In genomic region chr4:2354127-2354526, GRCh38 we compare ENCODE assay signal across 11 cellular contexts.
A peak's percentile ranks its signal among the peaks of the same experiment; 100 is the strongest.
DNase-seq lines count a peak whose midpoint lies in the region; ATAC-seq, FAIRE-seq and TF ChIP-seq lines count a peak whose summit lies in the region.
"Had no signal": no experiment of that assay in that cellular context is flagged by ENCODE, and none has a peak within 500 bp of the region (broad histone marks: within the 10 kb centered on the region; RNA-seq: fewer than 3 reads in every experiment).

No MANE protein-coding gene starts in this region.

- RAD21 ChIA-PET in GM12878 (lab: Charles Lee; ENCODE audit: unreplicated experiment), result interaction anchor here (1.3 kb wide), 1 partner anchor 65 kb away, joined by 3 read pairs; the partner anchor contains the start of genes CFAP99 and ZFYVE28

- no peak overlapping the region for H3K9ac ChIP-seq in GM12878 (ENCODE audit: control insufficient read depth, insufficient read depth, low read length)

- DNase-seq in COLO668 (lab: John Stamatoyannopoulos, UW; ENCODE audit: unreplicated experiment) (peak; percentile 8), H7 (peak; percentile 89), GM12878 (ENCODE audit: low read depth, low spot score) (no peak), lower lobe of right lung (peak; percentile 28), GM20000 (ENCODE audit: low spot score) (no peak)
- DNase-seq: NCI-H2081 treated with DMSO at 0.1 percent for 48 hours, retina had no signal

- H3K4me1 ChIP-seq in GM12878 (ENCODE audit: control insufficient read depth, insufficient read depth, low read length), result no peaks in the 10 kb centered on the region
- no peaks in the 10 kb centered on the region for H3K4me1 ChIP-seq in lower lobe of right lung

- H3K36me3 ChIP-seq in H7 (replicated peaks; ENCODE audit: control insufficient read depth, insufficient read depth, low read length) (no peaks in the 10 kb centered on the region), GM12878 (ENCODE audit: control insufficient read depth in 2 of 2, insufficient read depth in 2 of 2, low read length in 1 of 2) (no peaks in the 10 kb centered on the region), lower lobe of right lung (no peaks in the 10 kb centered on the region)
- H3K36me3 ChIP-seq: thoracic aorta had no signal

- H3K27ac ChIP-seq in GM12878 (ENCODE audit: control insufficient read depth, insufficient read depth) (no peak overlapping the region), lower lobe of right lung (no peak overlapping the region)

- intact Hi-C loops in GM12878 (cut with micrococcal nuclease; ENCODE audit: unreplicated experiment) (loop anchor here (1.0 kb wide), 1 partner anchor 134 kb away; no protein-coding TSS in a partner anchor), lower lobe of right lung (cut with DNase I) (no loop called here)

- TF ChIP-seq EP300 in GM12878 (IDR thresholded peaks at IDR 0.05; ENCODE audit: borderline replicate concordance in 1 of 2, control insufficient read depth in 1 of 2, low read depth in 2 of 2, low read length in 2 of 2), result no peak

- no peak overlapping the region for H2AFZ ChIP-seq in GM12878 (ENCODE audit: control insufficient read depth, low read depth, low read length)

- POLR2A ChIA-PET in GM12878 (lab: Charles Lee), result no interaction called here

- H3K4me2 ChIP-seq in GM12878 (ENCODE audit: control insufficient read depth, insufficient read depth), result no peak overlapping the region

- ATAC-seq in GM12878 (peak; percentile 31; the same call in 1 of the 3 replicates), lower lobe of right lung (no peak), HG03521 (IDR thresholded peaks at IDR 0.05; ENCODE audit: unreplicated experiment) (no peak), HG03432 (IDR thresholded peaks at IDR 0.05; ENCODE audit: unreplicated experiment) (no peak), HG02642 (IDR thresholded peaks at IDR 0.05; ENCODE audit: poor library complexity, unreplicated experiment) (no peak)

- WGBS in GM12878 (ENCODE audit: insufficient coverage, insufficient replicate concordance, low lambda C conversion rate, missing lambda C conversion rate), result 38% methylated on average over 6 of the region's 7 CpGs

- no peak for TF ChIP-seq POLR2A in GM12878 (IDR thresholded peaks at IDR 0.05; ENCODE audit: low read depth, low read length)

- FAIRE-seq in GM12878 (lab: Jason Lieb, UNC), result no peak

- BruUV-seq in GM12878 (replicated peaks; lab: Mats Ljungman, UMichigan), result no TSS peak

- in situ Hi-C loops in GM12878 (cut with MboI), result no loop called here

- CTCF ChIA-PET in GM12878 (lab: Yijun Ruan, JAX), result interaction anchor here (1.1 to 1.6 kb wide), 3 partner anchors 99 to 134 kb away, joined by 3 to 18 read pairs (median 4); no protein-coding TSS in a partner anchor

- H4K20me1 ChIP-seq in GM12878 (ENCODE audit: control insufficient read depth, insufficient read depth), result no peaks in the 10 kb centered on the region

- H3K4me3 ChIP-seq in H7 (ENCODE audit: insufficient read depth, low read depth, low read length) (no peak overlapping the region), GM12878 (no peak overlapping the region), lower lobe of right lung (no peak overlapping the region)
- H3K4me3 ChIP-seq: thoracic aorta had no signal

- H3K27me3 ChIP-seq in H7 (ENCODE audit: control insufficient read depth, insufficient read depth, low read length), result no peaks in the 10 kb centered on the region
- no peaks in the 10 kb centered on the region for H3K27me3 ChIP-seq in GM12878 (replicated peaks in 1 of 2; ENCODE audit: control insufficient read depth in 2 of 2, insufficient read depth in 2 of 2, low read length in 1 of 2)
- no peaks in the 10 kb centered on the region for H3K27me3 ChIP-seq in lower lobe of right lung (ENCODE audit: low read depth)

- TF ChIP-seq RAD21 in GM12878 (IDR thresholded peaks at IDR 0.05; ENCODE audit: insufficient read depth, low read depth, low read length), result peak; percentile 45; the same call in 1 of the 2 replicates

- peak; percentile 28 to 31 (median 28); a peak in 5 of 6 replicates for TF ChIP-seq CTCF in GM12878 (IDR thresholded peaks at IDR 0.05 in 2 of 3, conservative IDR thresholded peaks at IDR 0.05 in 1 of 3; ENCODE audit: control insufficient read depth in 2 of 3, extremely low read depth in 1 of 3, insufficient read depth in 1 of 3, low read depth in 3 of 3, low read length in 3 of 3)
- peak; percentile 25 for TF ChIP-seq CTCF in lower lobe of right lung (IDR thresholded peaks at IDR 0.05)
- no peak for TF ChIP-seq CTCF in GM20000 (IDR thresholded peaks at IDR 0.05; ENCODE audit: extremely low read depth, missing control alignments)

- H3K9me3 ChIP-seq in GM12878 (replicated peaks; ENCODE audit: control insufficient read depth, insufficient read depth, low read length) (no peaks in the 10 kb centered on the region), lower lobe of right lung (no peaks in the 10 kb centered on the region)
- H3K9me3 ChIP-seq: thoracic aorta had no signal

- H3K79me2 ChIP-seq in GM12878 (ENCODE audit: control insufficient read depth, insufficient read depth, low read length), result no peaks in the 10 kb centered on the region

- SMC1A ChIA-PET in GM12878 (lab: Charles Lee; ENCODE audit: uncharacterized antibody, unreplicated experiment), result interaction anchor here (0.7 to 0.8 kb wide), 2 partner anchors 72 to 134 kb away, joined by 3 read pairs; no protein-coding TSS in a partner anchor

TF ChIP-seq in GM12878, 131 proteins besides CTCF, POLR2A, EP300 and RAD21:
- TF ChIP-seq CUX1 (IDR thresholded peaks at IDR 0.05; ENCODE audit: insufficient replicate concordance, low read depth, low read length) (no peak), SMC3 (IDR thresholded peaks at IDR 0.05; ENCODE audit: borderline replicate concordance, low read length) (peak; percentile 9; the same call in 1 of the 2 replicates), ZZZ3 (IDR thresholded peaks at IDR 0.05; ENCODE audit: control insufficient read depth, insufficient read length, low read depth) (no peak)
- TF ChIP-seq, protein P1, sequence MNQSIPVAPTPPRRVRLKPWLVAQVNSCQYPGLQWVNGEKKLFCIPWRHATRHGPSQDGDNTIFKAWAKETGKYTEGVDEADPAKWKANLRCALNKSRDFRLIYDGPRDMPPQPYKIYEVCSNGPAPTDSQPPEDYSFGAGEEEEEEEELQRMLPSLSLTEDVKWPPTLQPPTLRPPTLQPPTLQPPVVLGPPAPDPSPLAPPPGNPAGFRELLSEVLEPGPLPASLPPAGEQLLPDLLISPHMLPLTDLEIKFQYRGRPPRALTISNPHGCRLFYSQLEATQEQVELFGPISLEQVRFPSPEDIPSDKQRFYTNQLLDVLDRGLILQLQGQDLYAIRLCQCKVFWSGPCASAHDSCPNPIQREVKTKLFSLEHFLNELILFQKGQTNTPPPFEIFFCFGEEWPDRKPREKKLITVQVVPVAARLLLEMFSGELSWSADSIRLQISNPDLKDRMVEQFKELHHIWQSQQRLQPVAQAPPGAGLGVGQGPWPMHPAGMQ (IDR thresholded peaks at IDR 0.05; ENCODE audit: borderline replicate concordance), result no peak
TF ChIP-seq in GM12878: peak in this region for 1.

Comparison
In these comparisons a context has a peak if more than half of its experiments do, and no peak if none do; other contexts are left out.
1. DNase-seq: peak in COLO668 (single experiment), H7 (single experiment) and lower lobe of right lung (single experiment); none in GM12878 (single experiment) and GM20000 (single experiment).